ENCODE assay signal across 16 cellular contexts in the genomic region with DNA sequence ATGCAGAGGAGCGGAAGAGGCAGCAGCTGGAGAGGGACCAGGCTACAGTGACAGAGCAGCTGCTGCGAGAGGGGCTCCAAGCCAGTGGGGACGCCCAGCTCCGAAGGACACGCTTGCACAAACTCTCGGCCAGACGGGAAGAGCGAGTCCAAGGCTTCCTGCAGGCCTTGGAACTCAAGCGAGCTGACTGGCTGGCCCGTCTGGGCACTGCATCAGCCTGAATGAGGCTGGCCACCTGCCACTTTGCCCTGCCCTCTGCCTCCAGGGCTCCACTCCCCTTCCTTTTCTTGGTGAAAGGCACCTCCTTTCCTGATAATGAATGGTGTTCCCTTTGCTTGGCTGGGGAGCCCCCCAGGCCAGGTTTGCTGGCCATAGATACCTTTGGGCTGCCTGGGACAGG. TPM values are rescaled to one million over a fixed set of nuclear protein-coding genes. Genes with fewer than 3 reads are reported as not detected.
DNase-seq lines count a peak whose midpoint lies in the region; ATAC-seq and TF ChIP-seq lines count a peak whose summit lies in the region.
"Had no signal": no experiment of that assay in that cellular context is flagged by ENCODE, and none has a peak within 500 bp of the region (broad histone marks: within the 10 kb centered on the region; RNA-seq: fewer than 3 reads in every experiment).

No MANE protein-coding gene starts in this region.

- POLR2A ChIA-PET in RWPE1 (lab: Yijun Ruan, JAX; ENCODE audit: low non-redundant PET) = no interaction called here

- H3K27ac Mint-ChIP-seq in activated naive CD4-positive, alpha-beta T cell treated with anti-CD3 and anti-CD28 coated beads, Interleukin-2, amount 50 U/mL, for 72 hours = peak overlapping the region; percentile 8 to 94
- peak overlapping the region; percentile 76 for H3K27ac Mint-ChIP-seq in stimulated activated naive B cell treated with anti-CD40 and anti-IgM and Interleukin-4, amounts not matched to agents 10 μg/mL and 1 μg/mL and 100 μg/mL, for 72 hours
- H3K27ac Mint-ChIP-seq: activated CD4-positive, alpha-beta memory T cell treated with anti-CD3 and anti-CD28 coated beads, Interleukin-2, amount 10 ng/mL, durations not matched to agents 7 days and 5 days had no signal

- ATAC-seq in activated naive CD4-positive, alpha-beta T cell treated with anti-CD3 and anti-CD28 coated beads, Interleukin-2, amount 50 U/mL, for 72 hours = no peak
- no peak for ATAC-seq in stimulated activated naive B cell treated with anti-CD40 and anti-IgM and Interleukin-4, amounts not matched to agents 10 μg/mL and 1 μg/mL and 100 μg/mL, for 72 hours (replicated peaks)
- ATAC-seq in HG02938 (IDR thresholded peaks at IDR 0.05; ENCODE audit: unreplicated experiment) (no peak), GM21717 (IDR thresholded peaks at IDR 0.05; ENCODE audit: unreplicated experiment) (no peak)

- peaks cover 24 to 43% of the 10 kb centered on the region in 2 donors for H3K4me1 Mint-ChIP-seq in stimulated activated naive B cell treated with anti-CD40 and anti-IgM and Interleukin-4, amounts not matched to agents 10 μg/mL and 1 μg/mL and 100 μg/mL, for 72 hours

- CTCF ChIA-PET in RWPE1 (lab: Yijun Ruan, JAX) = no interaction called here

- H3K36me3 Mint-ChIP-seq in activated naive CD4-positive, alpha-beta T cell treated with anti-CD3 and anti-CD28 coated beads, Interleukin-2, amount 50 U/mL, for 72 hours = peaks cover 17 to 25% of the 10 kb centered on the region in 2 donors
- peaks cover 57 to 63% of the 10 kb centered on the region in 2 donors for H3K36me3 Mint-ChIP-seq in stimulated activated naive B cell treated with anti-CD40 and anti-IgM and Interleukin-4, amounts not matched to agents 10 μg/mL and 1 μg/mL and 100 μg/mL, for 72 hours

- no peak for DNase-seq in activated naive CD4-positive, alpha-beta T cell treated with anti-CD3 and anti-CD28 coated beads, Interleukin-2, amount 50 U/mL, for 72 hours (ENCODE audit: low spot score in 2 of 2)
- no peak for DNase-seq in activated naive CD4-positive, alpha-beta T cell treated with Interleukin-2 at 50 U/mL for 16 hours
- DNase-seq in RWPE1 (ENCODE audit: low spot score) (no peak), head of caudate nucleus (peak in 32 of 42 donors; percentile 6 to 65 (median 38)), AG08395 (ENCODE audit: low spot score) (no peak)
- no peak for DNase-seq in stimulated activated naive B cell treated with anti-CD40 and anti-IgM and Interleukin-4, amounts not matched to agents 10 μg/mL and 1 μg/mL and 100 μg/mL, for 72 hours
- DNase-seq: activated CD4-positive, alpha-beta memory T cell treated with anti-CD3 and anti-CD28 coated beads, Interleukin-2, amount 10 ng/mL, durations not matched to agents 7 days and 5 days; activated naive CD4-positive, alpha-beta T cell treated with anti-CD3 and anti-CD28 coated beads, Interleukin-2, amount 50 U/mL, for 16 hours; Karpas-422; retina; stimulated activated CD4-positive, alpha-beta T cell treated with anti-CD3 and anti-CD28 coated beads, Interleukin-4, amount 100 ng/mL, for 4 hours; stimulated activated naive CD4-positive, alpha-beta T cell treated with Interleukin-2 at 50 U/mL for 16 hours had no signal

- H3K27me3 Mint-ChIP-seq in stimulated activated naive B cell treated with anti-CD40 and anti-IgM and Interleukin-4, amounts not matched to agents 10 μg/mL and 1 μg/mL and 100 μg/mL, for 72 hours = no peaks in the 10 kb centered on the region
- H3K27me3 Mint-ChIP-seq: activated CD4-positive, alpha-beta memory T cell treated with anti-CD3 and anti-CD28 coated beads, Interleukin-2, amount 10 ng/mL, durations not matched to agents 7 days and 5 days had no signal

- no peaks in the 10 kb centered on the region for H3K9me3 Mint-ChIP-seq in activated naive CD4-positive, alpha-beta T cell treated with anti-CD3 and anti-CD28 coated beads, Interleukin-2, amount 50 U/mL, for 72 hours
- no peaks in the 10 kb centered on the region for H3K9me3 Mint-ChIP-seq in stimulated activated naive B cell treated with anti-CD40 and anti-IgM and Interleukin-4, amounts not matched to agents 10 μg/mL and 1 μg/mL and 100 μg/mL, for 72 hours
- H3K9me3 Mint-ChIP-seq: activated CD4-positive, alpha-beta memory T cell treated with anti-CD3 and anti-CD28 coated beads, Interleukin-2, amount 10 ng/mL, durations not matched to agents 7 days and 5 days had no signal

- H3K27ac ChIP-seq in RWPE1 = peak overlapping the region; percentile 98

- intact Hi-C loops in head of caudate nucleus (cut with DNase I) = no loop called here

- H3K4me3 Mint-ChIP-seq in stimulated activated naive B cell treated with anti-CD40 and anti-IgM and Interleukin-4, amounts not matched to agents 10 μg/mL and 1 μg/mL and 100 μg/mL, for 72 hours = no peak overlapping the region
- H3K4me3 Mint-ChIP-seq: activated CD4-positive, alpha-beta memory T cell treated with anti-CD3 and anti-CD28 coated beads, Interleukin-2, amount 10 ng/mL, durations not matched to agents 7 days and 5 days had no signal

- no peak for TF ChIP-seq CTCF in RWPE1 (conservative IDR thresholded peaks at IDR 0.05; ENCODE audit: low read depth)

RNA-seq across cellular contexts. Expression of gene HMGN2, which starts 3.3 kb away (rescaled TPM):
- 100 to 1,000 TPM; 649 to 992 TPM for total RNA-seq in activated naive CD4-positive, alpha-beta T cell treated with anti-CD3 and anti-CD28 coated beads, Interleukin-2, amount 50 U/mL, for 72 hours

RNA-seq across cellular contexts. Expression of gene DHDDS, which starts 36.8 kb away (rescaled TPM):
- 10 to 100 TPM; 44.1 to 49.2 TPM for total RNA-seq in activated naive CD4-positive, alpha-beta T cell treated with anti-CD3 and anti-CD28 coated beads, Interleukin-2, amount 50 U/mL, for 72 hours

RNA-seq across cellular contexts. Expression of gene LIN28A, which starts 58.3 kb away (rescaled TPM):
- total RNA-seq in activated naive CD4-positive, alpha-beta T cell treated with anti-CD3 and anti-CD28 coated beads, Interleukin-2, amount 50 U/mL, for 72 hours = not detected
- total RNA-seq: activated CD4-positive, alpha-beta memory T cell treated with anti-CD3 and anti-CD28 coated beads, Interleukin-2, amount 10 ng/mL, durations not matched to agents 7 days and 5 days; NCI-H460; RPMI7951 had no signal

Comparison
In these comparisons a context has a peak if more than half of its experiments do, and no peak if none do; other contexts are left out.
1. DNase-seq: peak in head of caudate nucleus (32 of 42); none in activated naive CD4-positive, alpha-beta T cell treated with anti-CD3 and anti-CD28 coated beads, Interleukin-2, amount 50 U/mL, for 72 hours (0 of 2), activated naive CD4-positive, alpha-beta T cell treated with Interleukin-2 at 50 U/mL for 16 hours (single experiment), RWPE1 (single experiment), stimulated activated naive B cell treated with anti-CD40 and anti-IgM and Interleukin-4, amounts not matched to agents 10 μg/mL and 1 μg/mL and 100 μg/mL, for 72 hours (single experiment) and AG08395 (single experiment).